23 cellular contexts compared by ENCODE assay signal in the genomic region with DNA sequence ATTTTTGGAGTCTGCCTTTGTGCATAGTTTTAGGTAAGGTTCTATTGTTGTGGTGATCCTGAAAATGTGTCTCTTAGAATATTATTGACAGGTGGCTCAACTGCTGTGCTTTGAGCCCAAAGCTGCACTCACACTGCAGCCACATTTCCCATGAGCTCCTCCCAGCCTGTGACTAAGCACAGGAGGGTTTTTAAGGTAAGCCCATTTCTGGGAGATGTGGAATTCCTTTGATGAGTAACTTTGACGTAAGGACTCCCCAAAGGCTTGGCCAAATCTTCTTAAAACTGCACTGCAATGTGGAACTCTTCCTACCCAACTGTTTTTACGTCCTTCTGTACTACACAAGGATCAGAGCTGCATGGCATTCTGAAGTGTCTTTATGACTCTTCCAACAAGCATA. TPM values are rescaled to one million over a fixed set of nuclear protein-coding genes. Genes with fewer than 3 reads are reported as not detected.
"Had no signal": no experiment of that assay in that cellular context is flagged by ENCODE, and none has a peak within 500 bp of the region (broad histone marks: within the 10 kb centered on the region; RNA-seq: fewer than 3 reads in every experiment).

No MANE protein-coding gene starts in this region.

- H3K27me3 ChIP-seq: brain microvascular endothelial cell, right atrium auricular region, tibial artery, vagina had no signal

- DNase-seq: activated CD4-positive, alpha-beta T cell treated with anti-CD3 and anti-CD28 coated beads for 4 hours; activated CD8-positive, alpha-beta memory T cell treated with anti-CD3 and anti-CD28 coated beads, Interleukin-2, amount 50 U/mL, for 4 hours; activated CD8-positive, alpha-beta T cell treated with anti-CD3 and anti-CD28 coated beads, Interleukin-2, amount 10 ng/mL, durations not matched to agents 7 days and 5 days; activated effector memory CD4-positive, alpha-beta T cell treated with anti-CD3 and anti-CD28 coated beads, Interleukin-2, amount 50 U/mL, for 16 hours; activated T-cell treated with anti-CD3 and anti-CD28 coated beads, Interleukin-2, amount 50 U/mL, for 48 hours; brain microvascular endothelial cell; cerebellar nuclear complex; effector memory CD8-positive, alpha-beta T cell; posterior cingulate gyrus; stimulated activated CD4-positive, alpha-beta T cell treated with anti-CD3 and anti-CD28 coated beads, Interleukin-15, amount 100 ng/mL, for 24 hours; stimulated activated CD4-positive, alpha-beta T cell treated with anti-CD3 and anti-CD28 coated beads, Interleukin-4, amount 100 ng/mL, for 24 hours; stimulated activated naive CD4-positive, alpha-beta T cell; tibial artery had no signal

- H3K4me3 ChIP-seq: right atrium auricular region, skin epidermis, tibial artery, vagina had no signal

- H3K4me1 ChIP-seq: right atrium auricular region, tibial artery, vagina had no signal

- H3K36me3 ChIP-seq: brain microvascular endothelial cell, right atrium auricular region, tibial artery, vagina had no signal

- H3K27ac ChIP-seq: brain microvascular endothelial cell, right atrium auricular region, skin epidermis, tibial artery, vagina had no signal

- H3K9me3 ChIP-seq: right atrium auricular region, vagina had no signal

RNA-seq across cellular contexts. Expression of gene TMPRSS11A, which starts 20.0 kb away (rescaled TPM):
- total RNA-seq: activated CD8-positive, alpha-beta T cell treated with anti-CD3 and anti-CD28 coated beads, Interleukin-2, amount 10 ng/mL, durations not matched to agents 7 days and 5 days; epithelial cell of proximal tubule; glomerular endothelial cell; lower leg skin; mesenteric fat pad; natural killer cell treated with Interleukin-12 subunit alpha and Interleukin-12 subunit beta and Interleukin-15 and Interleukin-18, amount 100 ng/mL, for 72 hours; right atrium auricular region; subcutaneous adipose tissue; T-helper 1 cell treated with Interleukin-12 subunit alpha and Interleukin-12 subunit beta and Interleukin-4 antibody, amounts not matched to agents 30 ng/mL and 1 ng/mL, for 36 hours had no signal
